Comparison of ENCODE assay signal across 8 cellular contexts in genomic region chr20:57748601-57749130, GRCh38. TPM values are rescaled to one million over a fixed set of nuclear protein-coding genes. Genes with fewer than 3 reads are reported as not detected.
DNase-seq lines count a peak whose midpoint lies in the region; ATAC-seq and TF ChIP-seq lines count a peak whose summit lies in the region.

No MANE protein-coding gene starts in this region.

- peaks cover 13% of the 10 kb centered on the region for H3K4me1 ChIP-seq in CD4-positive, alpha-beta memory T cell (ENCODE audit: insufficient read depth, low read length)
- peaks cover 16 to 32% (median 18%) of the 10 kb centered on the region in 3 donors for H3K4me1 ChIP-seq in esophagus squamous epithelium

- peak; percentile 26 to 81 (median 36) for DNase-seq in CD4-positive, alpha-beta memory T cell
- DNase-seq in NCI-H82 (lab: John Stamatoyannopoulos, UW) = peak; percentile 91
- peak; percentile 40 for DNase-seq in activated T-cell treated with anti-CD3 and anti-CD28 coated beads for 48 hours (ENCODE audit: low read depth)
- DNase-seq in esophagus squamous epithelium (lab: John Stamatoyannopoulos, UW) = no peak
- peak; percentile 19 for DNase-seq in natural killer cell
- peak; percentile 35 for DNase-seq in stimulated activated naive CD4-positive, alpha-beta T cell treated with Interleukin-2 at 50 U/mL for 16 hours (lab: John Stamatoyannopoulos, UW)
- no peak for DNase-seq in ecto neural progenitor cell (ENCODE audit: low spot score)

- peak overlapping the region; percentile 8 to 42 for H3K4me3 ChIP-seq in CD4-positive, alpha-beta memory T cell (ENCODE audit: low read length in 2 of 2)
- H3K4me3 ChIP-seq in esophagus squamous epithelium = peak overlapping the region; percentile 10 to 63 (median 32)

- H3K27ac ChIP-seq in CD4-positive, alpha-beta memory T cell (ENCODE audit: low read depth, low read length) = no peak overlapping the region
- peak overlapping the region; percentile 51 to 84 (median 62) for H3K27ac ChIP-seq in esophagus squamous epithelium

- no peaks in the 10 kb centered on the region for H3K36me3 Mint-ChIP-seq in CD4-positive, alpha-beta memory T cell
- no peaks in the 10 kb centered on the region for H3K36me3 Mint-ChIP-seq in natural killer cell

- no peaks in the 10 kb centered on the region for H3K27me3 ChIP-seq in CD4-positive, alpha-beta memory T cell (ENCODE audit: insufficient read depth, low read length)
- peaks cover 0 to 25% (median 0%) of the 10 kb centered on the region in 4 donors for H3K27me3 ChIP-seq in esophagus squamous epithelium

- no peaks in the 10 kb centered on the region for H3K36me3 ChIP-seq in CD4-positive, alpha-beta memory T cell (ENCODE audit: insufficient read depth, low read length)
- H3K36me3 ChIP-seq in esophagus squamous epithelium = no peaks in the 10 kb centered on the region

- no peak for TF ChIP-seq CTCF in esophagus squamous epithelium (IDR thresholded peaks at IDR 0.05)
- TF ChIP-seq CTCF in natural killer cell (IDR thresholded peaks at IDR 0.05) = no peak

- ATAC-seq in HG02610 (IDR thresholded peaks at IDR 0.05; ENCODE audit: unreplicated experiment) (peak; percentile 61), natural killer cell (peak; percentile 38 to 78 (median 62))

- TF ChIP-seq POLR2A in esophagus squamous epithelium (IDR thresholded peaks at IDR 0.05) = no peak

- POLR2A ChIA-PET in CD4-positive, alpha-beta memory T cell (lab: Charles Lee; ENCODE audit: partially characterized antibody) = no interaction called here

- H3K27ac Mint-ChIP-seq in CD4-positive, alpha-beta memory T cell = peak overlapping the region in 4 of 7 donors; percentile 57 to 78 (median 68)
- H3K27ac Mint-ChIP-seq in natural killer cell = no peak overlapping the region

- peak overlapping the region; percentile 67 to 91 (median 84) for H3K4me3 Mint-ChIP-seq in CD4-positive, alpha-beta memory T cell
- H3K4me3 Mint-ChIP-seq in natural killer cell = peak overlapping the region; percentile 45

- WGBS in esophagus squamous epithelium, 2 donors = 0 to 1% methylated on average over 13 to 18 of the region's 29 CpGs

- peaks cover 3 to 15% (median 11%) of the 10 kb centered on the region in 4 donors for H3K4me1 Mint-ChIP-seq in CD4-positive, alpha-beta memory T cell
- peaks cover 0 to 10% of the 10 kb centered on the region in 2 donors for H3K4me1 Mint-ChIP-seq in natural killer cell

- H3K9me3 ChIP-seq in CD4-positive, alpha-beta memory T cell (ENCODE audit: control insufficient read depth in 1 of 2, low read length in 2 of 2) = no peaks in the 10 kb centered on the region
- no peaks in the 10 kb centered on the region for H3K9me3 ChIP-seq in esophagus squamous epithelium

- H3K9me3 Mint-ChIP-seq in CD4-positive, alpha-beta memory T cell = peaks cover 0 to 7% (median 0%) of the 10 kb centered on the region in 8 donors
- H3K9me3 Mint-ChIP-seq in natural killer cell = no peaks in the 10 kb centered on the region

- intact Hi-C loops in CD4-positive, alpha-beta memory T cell (cut with micrococcal nuclease) = no loop called here
- intact Hi-C loops in esophagus squamous epithelium (cut with DNase I) (no loop called here), natural killer cell (cut with micrococcal nuclease) (no loop called here)

- H3K27me3 Mint-ChIP-seq in CD4-positive, alpha-beta memory T cell = peaks cover 6 to 10% of the 10 kb centered on the region in 2 donors
- H3K27me3 Mint-ChIP-seq in natural killer cell (ENCODE audit: low read depth in 2 of 2) = peaks cover 17 to 37% of the 10 kb centered on the region in 2 donors

- CTCF ChIA-PET in CD4-positive, alpha-beta memory T cell (lab: Charles Lee; ENCODE audit: partially characterized antibody) = no interaction called here

RNA-seq across cellular contexts. Expression of gene PMEPA1, which starts 38.9 kb away (rescaled TPM):
- total RNA-seq in CD4-positive, alpha-beta memory T cell = 1 to 10 TPM; 8.1 to 8.9 TPM
- polyA plus RNA-seq in CD4-positive, alpha-beta memory T cell = 1 to 10 TPM; 1.2 to 2.9 TPM
- total RNA-seq in esophagus squamous epithelium (1 to 10 TPM in 3 of 4 donors, under 1 TPM in 1; 0.95 to 4.6 (median 2.6) TPM), natural killer cell (1 to 10 TPM; 1.2 to 5.9 (median 2.4) TPM)

Comparison
In these comparisons a context has a peak if more than half of its experiments do, and no peak if none do; other contexts are left out.
1. DNase-seq: peak in CD4-positive, alpha-beta memory T cell (5 of 5), NCI-H82 (single experiment), activated T-cell treated with anti-CD3 and anti-CD28 coated beads for 48 hours (single experiment), natural killer cell (single experiment) and stimulated activated naive CD4-positive, alpha-beta T cell treated with Interleukin-2 at 50 U/mL for 16 hours (single experiment); none in esophagus squamous epithelium (single experiment) and ecto neural progenitor cell (single experiment).
2. H3K27ac Mint-ChIP-seq: peak in CD4-positive, alpha-beta memory T cell (4 of 7); none in natural killer cell (0 of 2).